8 cellular contexts compared by ENCODE assay signal in genomic region chr4:174873931-174874330, GRCh38. TPM values are rescaled to one million over a fixed set of nuclear protein-coding genes. Genes with fewer than 3 reads are reported as not detected.
A peak's percentile ranks its signal among the peaks of the same experiment; 100 is the strongest.
DNase-seq lines count a peak whose midpoint lies in the region; ATAC-seq and TF ChIP-seq lines count a peak whose summit lies in the region.

No MANE protein-coding gene starts in this region.

- peaks cover 9% of the 10 kb centered on the region for H3K9me3 ChIP-seq in OCI-LY1 (ENCODE audit: low read length)

- H3F3A ChIP-seq in OCI-LY1 (ENCODE audit: insufficient read depth, low read length), result no peaks in the 10 kb centered on the region

- peak overlapping the region; percentile 96 for H2AFZ ChIP-seq in OCI-LY1 (ENCODE audit: low read length)

- no peaks in the 10 kb centered on the region for H3K9me2 ChIP-seq in OCI-LY1 (ENCODE audit: low read depth, low read length)

- peaks cover 40% of the 10 kb centered on the region for H3K4me1 ChIP-seq in OCI-LY1 (ENCODE audit: insufficient read depth, low read length, severe bottlenecking)

- H3K36me3 ChIP-seq in OCI-LY1 (ENCODE audit: insufficient read depth, low read length) (peaks cover 44% of the 10 kb centered on the region), kidney epithelial cell (ENCODE audit: control insufficient read depth, insufficient read depth, low read length) (no peaks in the 10 kb centered on the region)

- peak overlapping the region; percentile 56 for H3K9ac ChIP-seq in OCI-LY1 (ENCODE audit: low read length)

- TF ChIP-seq CTCF in GM12874 (IDR thresholded peaks at IDR 0.05; ENCODE audit: insufficient read depth, low read depth, low read length) (peak; percentile 27; the same call in 1 of the 2 replicates), OCI-LY1 (IDR thresholded peaks at IDR 0.05; ENCODE audit: low read length) (peak; percentile 78), kidney epithelial cell (IDR thresholded peaks at IDR 0.05; ENCODE audit: insufficient read depth, low read length, poor library complexity, severe bottlenecking) (peak; percentile 20)

- peak; percentile 69 for ATAC-seq in HG02571 (IDR thresholded peaks at IDR 0.05; ENCODE audit: unreplicated experiment)
- ATAC-seq in GM21723 (IDR thresholded peaks at IDR 0.05; ENCODE audit: unreplicated experiment), result no peak
- ATAC-seq in activated CD4-positive, CD25-positive, alpha-beta regulatory T cell treated with anti-CD3 and anti-CD28 coated beads, Interleukin-2, amount 50 U/mL, for 24 hours, result no peak
- ATAC-seq in HG03521 (IDR thresholded peaks at IDR 0.05; ENCODE audit: unreplicated experiment), result no peak

- DNase-seq in kidney epithelial cell (ENCODE audit: low read depth) (no peak), NCI-H187 (lab: John Stamatoyannopoulos, UW) (no peak)

- peak overlapping the region; percentile 44 for H3K4me3 ChIP-seq in OCI-LY1 (ENCODE audit: low read depth, low read length, poor library complexity, severe bottlenecking)
- H3K4me3 ChIP-seq in kidney epithelial cell (ENCODE audit: low read depth, low read length), result no peak overlapping the region

- peak overlapping the region; percentile 94 for H3K27ac ChIP-seq in OCI-LY1 (ENCODE audit: low read depth, low read length, poor library complexity, severe bottlenecking)

- H3K79me2 ChIP-seq in OCI-LY1 (ENCODE audit: insufficient read depth, low read length), result no peaks in the 10 kb centered on the region

- no peaks in the 10 kb centered on the region for H3K27me3 ChIP-seq in OCI-LY1 (ENCODE audit: insufficient read depth, low read length)
- H3K27me3 ChIP-seq in kidney epithelial cell (ENCODE audit: control insufficient read depth, insufficient read depth, low read length), result no peaks in the 10 kb centered on the region

- H4K20me1 ChIP-seq in OCI-LY1 (ENCODE audit: insufficient read depth, low read length), result no peaks in the 10 kb centered on the region

- peak overlapping the region; percentile 44 for H3K4me2 ChIP-seq in OCI-LY1 (ENCODE audit: low read length)

RNA-seq across cellular contexts. Expression of gene ADAM29, which starts 44.2 kb away (rescaled TPM):
- not detected in 2 replicates for total RNA-seq in kidney epithelial cell

RNA-seq across cellular contexts. Expression of gene GLRA3, which starts 44.9 kb away (rescaled TPM):
- total RNA-seq in kidney epithelial cell, result not detected in 2 replicates

Comparison
In these comparisons a context has a peak if more than half of its experiments do, and no peak if none do; other contexts are left out.
1. CTCF ChIP-seq: peak in every context shown above with its lines; median percentile 78 in OCI-LY1; 27 in GM12874; 20 in kidney epithelial cell.